ENCODE assay signal across 11 cellular contexts in genomic region chr6:18259675-18260447, GRCh38. TPM values are rescaled to one million over a fixed set of nuclear protein-coding genes. Genes with fewer than 3 reads are reported as not detected.
DNase-seq lines count a peak whose midpoint lies in the region; ATAC-seq, FAIRE-seq and TF ChIP-seq lines count a peak whose summit lies in the region.
"Had no signal": no experiment of that assay in that cellular context is flagged by ENCODE, and none has a peak within 500 bp of the region (broad histone marks: within the 10 kb centered on the region; RNA-seq: fewer than 3 reads in every experiment).

No MANE protein-coding gene starts in this region.

- H3K27ac ChIP-seq in CD4-positive, CD25-positive, alpha-beta regulatory T cell (ENCODE audit: insufficient read depth, low read length, poor library complexity, severe bottlenecking) = peak overlapping the region; percentile 43

- H3K9me3 ChIP-seq in CD4-positive, CD25-positive, alpha-beta regulatory T cell (ENCODE audit: control insufficient read depth in 2 of 2, low read length in 2 of 2) = no peaks in the 10 kb centered on the region

- H3K27ac Mint-ChIP-seq in CD4-positive, CD25-positive, alpha-beta regulatory T cell = peak overlapping the region; percentile 16 to 83 (median 77)
- peak overlapping the region; percentile 71 for H3K27ac Mint-ChIP-seq in activated T-helper 17 cell treated with anti-CD3 and anti-CD28 coated beads, Interleukin-2, amount 50 U/mL, for 72 hours
- H3K27ac Mint-ChIP-seq in mesothelial cell of epicardium = peak overlapping the region; percentile 58

- peaks cover 38 to 59% (median 45%) of the 10 kb centered on the region in 4 donors for H3K4me1 Mint-ChIP-seq in CD4-positive, CD25-positive, alpha-beta regulatory T cell
- peaks cover 20% of the 10 kb centered on the region for H3K4me1 Mint-ChIP-seq in activated T-helper 17 cell treated with anti-CD3 and anti-CD28 coated beads, Interleukin-2, amount 50 U/mL, for 72 hours
- H3K4me1 Mint-ChIP-seq in mesothelial cell of epicardium = peaks cover 44% of the 10 kb centered on the region

- peaks cover 7% of the 10 kb centered on the region for H3K27me3 Mint-ChIP-seq in CD4-positive, CD25-positive, alpha-beta regulatory T cell
- H3K27me3 Mint-ChIP-seq in activated T-helper 17 cell treated with anti-CD3 and anti-CD28 coated beads, Interleukin-2, amount 50 U/mL, for 72 hours = no peaks in the 10 kb centered on the region
- H3K27me3 Mint-ChIP-seq in mesothelial cell of epicardium (ENCODE audit: low read depth) = no peaks in the 10 kb centered on the region

- no peak for FAIRE-seq in D721Med (lab: Jason Lieb, UNC)

- peaks cover 15% of the 10 kb centered on the region for H3K36me3 Mint-ChIP-seq in CD4-positive, CD25-positive, alpha-beta regulatory T cell
- H3K36me3 Mint-ChIP-seq in activated T-helper 17 cell treated with anti-CD3 and anti-CD28 coated beads, Interleukin-2, amount 50 U/mL, for 72 hours (ENCODE audit: low read depth) = peaks cover 90% of the 10 kb centered on the region
- peaks cover 25% of the 10 kb centered on the region for H3K36me3 Mint-ChIP-seq in mesothelial cell of epicardium

- H3K4me3 ChIP-seq in CD4-positive, CD25-positive, alpha-beta regulatory T cell (ENCODE audit: low read depth, low read length) = peak overlapping the region; percentile 2

- H3K4me3 Mint-ChIP-seq in CD4-positive, CD25-positive, alpha-beta regulatory T cell = peak overlapping the region; percentile 44 to 97 (median 66)
- peak overlapping the region; percentile 88 for H3K4me3 Mint-ChIP-seq in activated T-helper 17 cell treated with anti-CD3 and anti-CD28 coated beads, Interleukin-2, amount 50 U/mL, for 72 hours
- H3K4me3 Mint-ChIP-seq in mesothelial cell of epicardium = no peak overlapping the region

- H3K4me1 ChIP-seq in CD4-positive, CD25-positive, alpha-beta regulatory T cell (ENCODE audit: control insufficient read depth, insufficient read depth, low read length, poor library complexity, severe bottlenecking) = peaks cover 37% of the 10 kb centered on the region

- ATAC-seq in CD4-positive, CD25-positive, alpha-beta regulatory T cell (ENCODE audit: low read depth in 2 of 2) = no peak
- peak; percentile 2 for ATAC-seq in activated T-helper 17 cell treated with anti-CD3 and anti-CD28 coated beads, Interleukin-2, amount 50 U/mL, for 72 hours (replicated peaks)
- ATAC-seq in HG02642 (IDR thresholded peaks at IDR 0.05; ENCODE audit: poor library complexity, unreplicated experiment) = no peak

- peaks cover 0 to 1% (median 0%) of the 10 kb centered on the region in 7 donors for H3K9me3 Mint-ChIP-seq in CD4-positive, CD25-positive, alpha-beta regulatory T cell
- H3K9me3 Mint-ChIP-seq in activated T-helper 17 cell treated with anti-CD3 and anti-CD28 coated beads, Interleukin-2, amount 50 U/mL, for 72 hours = no peaks in the 10 kb centered on the region
- H3K9me3 Mint-ChIP-seq in mesothelial cell of epicardium = no peaks in the 10 kb centered on the region

- TF ChIP-seq CTCF in mesothelial cell of epicardium (IDR thresholded peaks at IDR 0.05; ENCODE audit: unreplicated experiment) (no peak), D721Med (IDR thresholded peaks at IDR 0.05; ENCODE audit: insufficient read depth, missing control alignments) (no peak)

- peaks cover 27% of the 10 kb centered on the region for H3K36me3 ChIP-seq in CD4-positive, CD25-positive, alpha-beta regulatory T cell (ENCODE audit: control insufficient read depth, insufficient read depth, low read length)

- H3K27me3 ChIP-seq in CD4-positive, CD25-positive, alpha-beta regulatory T cell (ENCODE audit: control insufficient read depth, insufficient read depth, low read length) = no peaks in the 10 kb centered on the region

- DNase-seq in CD4-positive, CD25-positive, alpha-beta regulatory T cell = no peak
- peak; percentile 68 for DNase-seq in HCEC 1CT
- DNase-seq in mesothelial cell of epicardium (ENCODE audit: low spot score in 2 of 2, unreplicated experiment in 2 of 2) = no peak
- DNase-seq in midbrain (lab: John Stamatoyannopoulos, UW) = no peak
- DNase-seq in NCI-H524 treated with DMSO at 0.1 percent for 48 hours (lab: John Stamatoyannopoulos, UW) = no peak
- DNase-seq in D721Med (ENCODE audit: insufficient read length, low spot score) = no peak
- DNase-seq: activated CD8-positive, alpha-beta memory T cell treated with anti-CD3 and anti-CD28 coated beads for 24 hours; caudate nucleus; SIG-M5 had no signal

RNA-seq across cellular contexts. Expression of gene DEK, which starts 4.5 kb away (rescaled TPM):
- 75.3 TPM for total RNA-seq in CD4-positive, CD25-positive, alpha-beta regulatory T cell
- 10 to 100 TPM; 34.9 to 73.1 (median 66.9) TPM for polyA plus RNA-seq in CD4-positive, CD25-positive, alpha-beta regulatory T cell
- total RNA-seq in activated T-helper 17 cell treated with anti-CD3 and anti-CD28 coated beads, Interleukin-2, amount 50 U/mL, for 72 hours = 100 to 1,000 TPM; 111 to 132 TPM
- total RNA-seq in mesothelial cell of epicardium = 77.8 to 87.5 TPM (median 79.5 TPM) in 3 replicates
